Comparison of ENCODE assay signal across 21 cellular contexts in genomic region chr12:41211466-41211865, GRCh38. TPM values are rescaled to one million over a fixed set of nuclear protein-coding genes. Genes with fewer than 3 reads are reported as not detected.
DNase-seq lines count a peak whose midpoint lies in the region; TF ChIP-seq lines count a peak whose summit lies in the region.
"Had no signal": no experiment of that assay in that cellular context is flagged by ENCODE, and none has a peak within 500 bp of the region (broad histone marks: within the 10 kb centered on the region; RNA-seq: fewer than 3 reads in every experiment).

No MANE protein-coding gene starts in this region.

- CTCF ChIA-PET in SK-N-SH (lab: Yijun Ruan, JAX): interaction anchor here (1.0 kb wide), 3 partner anchors 21 to 150 kb away, joined by 3 to 4 read pairs (median 3); no protein-coding TSS in a partner anchor

- H3K9me3 ChIP-seq in SK-N-SH (no peaks in the 10 kb centered on the region), sigmoid colon (no peaks in the 10 kb centered on the region)
- H3K9me3 ChIP-seq: BE2C had no signal

- no peaks in the 10 kb centered on the region for H4K20me1 ChIP-seq in SK-N-SH (ENCODE audit: insufficient read depth)

- TF ChIP-seq POLR2A in sigmoid colon (IDR thresholded peaks at IDR 0.05): no peak

- H3K27me3 ChIP-seq in SK-N-SH (ENCODE audit: insufficient read depth) (no peaks in the 10 kb centered on the region), sigmoid colon (no peaks in the 10 kb centered on the region)
- H3K27me3 ChIP-seq: BE2C had no signal

- no peak for TF ChIP-seq CTCF in SK-N-SH (IDR thresholded peaks at IDR 0.05)
- TF ChIP-seq CTCF in sigmoid colon (IDR thresholded peaks at IDR 0.05): no peak

- H3K79me2 ChIP-seq in SK-N-SH (ENCODE audit: insufficient read depth): no peaks in the 10 kb centered on the region

- H2AFZ ChIP-seq in SK-N-SH (ENCODE audit: low read depth): no peak overlapping the region
- H2AFZ ChIP-seq: GM23338 had no signal

- DNase-seq in NCI-H2171 treated with DMSO at 0.1 percent for 48 hours (lab: John Stamatoyannopoulos, UW) (peak; percentile 50), NCI-H2171 (lab: John Stamatoyannopoulos, UW) (no peak), NCI-H1930 (lab: John Stamatoyannopoulos, UW) (peak; percentile 26 to 70), SK-N-SH (no peak), sigmoid colon (no peak), MV-4-11 (lab: John Stamatoyannopoulos, UW) (no peak), NCI-H128 (lab: John Stamatoyannopoulos, UW; ENCODE audit: unreplicated experiment) (no peak), NCI-H2081 treated with DMSO at 0.1 percent for 48 hours (lab: John Stamatoyannopoulos, UW) (no peak)
- DNase-seq: ACHN; BE2C; C1 segment of cervical spinal cord; CD4-positive, CD25-positive, alpha-beta regulatory T cell; CD8-positive, alpha-beta memory T cell; COR-L47; DMS 273 treated with DMSO at 0.1 percent for 48 hours; DMS53; GDM1; HCEC 1CT; IMR-90 had no signal

- H3K4me1 ChIP-seq in SK-N-SH (ENCODE audit: control insufficient read depth in 1 of 2, insufficient read depth in 2 of 2, low read depth in 1 of 2, low read length in 1 of 2) (peaks cover 0 to 7% of the 10 kb centered on the region in 2 experiments; a peak in 2 of 4 replicates), sigmoid colon (peaks cover 0 to 69% (median 27%) of the 10 kb centered on the region in 4 donors)
- H3K4me1 ChIP-seq: BE2C had no signal

- H3K4me3 ChIP-seq in SK-N-SH (ENCODE audit: low read depth in 2 of 2, low read length in 1 of 2): no peak overlapping the region
- H3K4me3 ChIP-seq in sigmoid colon: no peak overlapping the region
- H3K4me3 ChIP-seq: GM23338 had no signal

- POLR2A ChIA-PET in SK-N-SH (lab: Yijun Ruan, JAX): no interaction called here

- H3K27ac ChIP-seq in SK-N-SH (ENCODE audit: low read depth in 2 of 2, low read length in 1 of 2) (no peak overlapping the region), sigmoid colon (peak overlapping the region in 3 of 4 donors; percentile 8 to 77 (median 74))

- no peaks in the 10 kb centered on the region for H3K9me2 ChIP-seq in SK-N-SH

- H3F3A ChIP-seq in SK-N-SH (replicated peaks; ENCODE audit: insufficient read depth): no peaks in the 10 kb centered on the region

- intact Hi-C loops in sigmoid colon (cut with DNase I): no loop called here

- TF ChIP-seq RAD21 in SK-N-SH (IDR thresholded peaks at IDR 0.05; ENCODE audit: low read length): no peak

- TF ChIP-seq EP300 in SK-N-SH (IDR thresholded peaks at IDR 0.05; ENCODE audit: borderline replicate concordance in 1 of 2, low read depth in 1 of 2, low read length in 1 of 2): peak in 1 of 2 experiments; percentile 71; a peak in 1 of 4 replicates
- no peak for TF ChIP-seq EP300 in sigmoid colon (IDR thresholded peaks at IDR 0.05)

- no peak overlapping the region for H3K9ac ChIP-seq in SK-N-SH

- no peak overlapping the region for H3K4me2 ChIP-seq in SK-N-SH
- H3K4me2 ChIP-seq: GM23338 had no signal

- 34% methylated on average over 3 of the region's 3 CpGs for WGBS in SK-N-SH (ENCODE audit: low lambda C conversion rate)
- 52 to 82% methylated on average over 3 of the region's 3 CpGs for WGBS in sigmoid colon, 2 donors

- no peaks in the 10 kb centered on the region for H3K36me3 ChIP-seq in SK-N-SH (replicated peaks in 1 of 2; ENCODE audit: control insufficient read depth in 1 of 2, insufficient read depth in 2 of 2, low read length in 1 of 2)
- H3K36me3 ChIP-seq in sigmoid colon: no peaks in the 10 kb centered on the region
- H3K36me3 ChIP-seq: BE2C had no signal

TF ChIP-seq in SK-N-SH, 30 proteins besides CTCF, POLR2A, EP300 and RAD21:
- TF ChIP-seq RCOR1 (IDR thresholded peaks at IDR 0.05; ENCODE audit: low read length) (peak; percentile 83; the same call in 1 of the 2 replicates), REST (IDR thresholded peaks at IDR 0.05; ENCODE audit: low read depth, low read length) (no peak), PBX3 (IDR thresholded peaks at IDR 0.05) (no peak), FOXJ3 (CRISPR knock-in tag; IDR thresholded peaks at IDR 0.05) (no peak), GATA2 (CRISPR knock-in tag; IDR thresholded peaks at IDR 0.05) (peak; percentile 74)

RNA-seq across cellular contexts. Expression of gene PDZRN4, which starts 23.3 kb away (rescaled TPM):
- polyA plus RNA-seq in SK-N-SH (2012; rRNA removed) (0.02 TPM in 2 replicates), sigmoid colon (1 to 10 TPM in 2 of 3 donors, under 1 TPM in 1; 0.23 to 1.8 (median 1.7) TPM)
- polyA plus RNA-seq in SK-N-SH (2012; cell fraction: cytosol; rRNA removed): not detected in 2 replicates
- not detected in 2 replicates for polyA plus RNA-seq in SK-N-SH (2012; cell fraction: nucleus; rRNA removed)
- 10 to 100 TPM; 71.5 to 98.1 (median 87.7) TPM for total RNA-seq in sigmoid colon
- total RNA-seq: CD4-positive, CD25-positive, alpha-beta regulatory T cell; CD8-positive, alpha-beta memory T cell; Daoy; IMR-90 had no signal
- polyA plus RNA-seq: CD4-positive, CD25-positive, alpha-beta regulatory T cell; CD8-positive, alpha-beta memory T cell; GM23338; IMR-90 had no signal

Comparison
In these comparisons a context has a peak if more than half of its experiments do, and no peak if none do; other contexts are left out.
1. DNase-seq: peak in NCI-H2171 treated with DMSO at 0.1 percent for 48 hours (single experiment) and NCI-H1930 (2 of 2); none in NCI-H2171 (single experiment), SK-N-SH (single experiment), sigmoid colon (single experiment), MV-4-11 (single experiment), NCI-H128 (single experiment) and NCI-H2081 treated with DMSO at 0.1 percent for 48 hours (single experiment).
2. H3K27ac ChIP-seq: peak in sigmoid colon (3 of 4); none in SK-N-SH (0 of 2).